Comparison of ENCODE assay signal across 23 cellular contexts in genomic region chr2:3149441-3150217, GRCh38.
"Had no signal": no experiment of that assay in that cellular context is flagged by ENCODE, and none has a peak within 500 bp of the region (broad histone marks: within the 10 kb centered on the region; RNA-seq: fewer than 3 reads in every experiment).

No MANE protein-coding gene starts in this region.

- H3K4me1 Mint-ChIP-seq: activated naive CD4-positive, alpha-beta T cell treated with anti-CD3 and anti-CD28 coated beads, Interleukin-2, amount 50 U/mL, for 24 hours; stimulated activated effector memory CD8-positive, alpha-beta T cell treated with anti-CD3 and anti-CD28 coated beads, Interleukin-12 subunit alpha, Interleukin-12 subunit beta, amount 100 ng/mL, for 72 hours; stimulated activated naive CD8-positive, alpha-beta T cell treated with anti-CD3 and anti-CD28 coated beads, Interleukin-15, amount 100 ng/mL, for 72 hours had no signal

- ATAC-seq: effector memory CD8-positive, alpha-beta T cell; gastrocnemius medialis; left colon; lower lobe of right lung; naive thymus-derived CD4-positive, alpha-beta T cell; stimulated activated effector memory CD8-positive, alpha-beta T cell treated with anti-CD3 and anti-CD28 coated beads, Interleukin-12 subunit alpha, Interleukin-12 subunit beta, amount 100 ng/mL, for 72 hours; stimulated activated naive CD8-positive, alpha-beta T cell treated with anti-CD3 and anti-CD28 coated beads, Interleukin-15, amount 100 ng/mL, for 72 hours; WTC11 had no signal

- H3K9me3 Mint-ChIP-seq: activated naive CD4-positive, alpha-beta T cell treated with anti-CD3 and anti-CD28 coated beads, Interleukin-2, amount 50 U/mL, for 24 hours; stimulated activated effector memory CD8-positive, alpha-beta T cell treated with anti-CD3 and anti-CD28 coated beads, Interleukin-12 subunit alpha, Interleukin-12 subunit beta, amount 100 ng/mL, for 72 hours had no signal

- H3K27ac Mint-ChIP-seq: activated naive CD4-positive, alpha-beta T cell treated with anti-CD3 and anti-CD28 coated beads, Interleukin-2, amount 50 U/mL, for 24 hours; effector memory CD8-positive, alpha-beta T cell; naive thymus-derived CD4-positive, alpha-beta T cell; stimulated activated effector memory CD8-positive, alpha-beta T cell treated with anti-CD3 and anti-CD28 coated beads, Interleukin-12 subunit alpha, Interleukin-12 subunit beta, amount 100 ng/mL, for 72 hours; stimulated activated naive CD8-positive, alpha-beta T cell treated with anti-CD3 and anti-CD28 coated beads, Interleukin-15, amount 100 ng/mL, for 72 hours; WTC11 had no signal

- H3K4me3 Mint-ChIP-seq: activated naive CD4-positive, alpha-beta T cell treated with anti-CD3 and anti-CD28 coated beads, Interleukin-2, amount 50 U/mL, for 24 hours; effector memory CD8-positive, alpha-beta T cell; naive thymus-derived CD4-positive, alpha-beta T cell; stimulated activated effector memory CD8-positive, alpha-beta T cell treated with anti-CD3 and anti-CD28 coated beads, Interleukin-12 subunit alpha, Interleukin-12 subunit beta, amount 100 ng/mL, for 72 hours; stimulated activated naive CD8-positive, alpha-beta T cell treated with anti-CD3 and anti-CD28 coated beads, Interleukin-15, amount 100 ng/mL, for 72 hours; WTC11 had no signal

- H3K9ac ChIP-seq: parathyroid adenoma had no signal

- H3K79me2 ChIP-seq: parathyroid adenoma had no signal

- DNase-seq: activated gamma-delta T cell treated with Interleukin-2 at 50 U/mL for 16 hours; activated T-cell treated with anti-CD3 and anti-CD28 coated beads, Interleukin-2, amount 50 U/mL, for 1 hour; central memory CD4-positive, alpha-beta T cell; dorsolateral prefrontal cortex; effector memory CD8-positive, alpha-beta T cell; gastrocnemius medialis; head of caudate nucleus; left colon; lower lobe of right lung; naive thymus-derived CD4-positive, alpha-beta T cell; small intestine; stimulated activated CD4-positive, alpha-beta T cell treated with anti-CD3 and anti-CD28 coated beads, Interleukin-2, amount 100 ng/mL, for 24 hours; stimulated activated naive CD8-positive, alpha-beta T cell treated with anti-CD3 and anti-CD28 coated beads, Interleukin-15, amount 100 ng/mL, for 72 hours; T-helper 1 cell; T-helper 9 cell; tibial artery had no signal

- H3K4me1 ChIP-seq: ascending aorta, esophagus muscularis mucosa, gastrocnemius medialis, lower lobe of right lung, parathyroid adenoma, tibial artery had no signal

- H3K4me3 ChIP-seq: ascending aorta, dorsolateral prefrontal cortex, esophagus muscularis mucosa, gastrocnemius medialis, lower lobe of right lung, tibial artery had no signal

- H3K36me3 ChIP-seq: ascending aorta, esophagus muscularis mucosa, gastrocnemius medialis, lower lobe of right lung, neutrophil, tibial artery had no signal

- H3K27me3 Mint-ChIP-seq: activated naive CD4-positive, alpha-beta T cell treated with anti-CD3 and anti-CD28 coated beads, Interleukin-2, amount 50 U/mL, for 24 hours; effector memory CD8-positive, alpha-beta T cell; naive thymus-derived CD4-positive, alpha-beta T cell; stimulated activated naive CD8-positive, alpha-beta T cell treated with anti-CD3 and anti-CD28 coated beads, Interleukin-15, amount 100 ng/mL, for 72 hours had no signal

- H2AFZ ChIP-seq: parathyroid adenoma had no signal

- H3K27me3 ChIP-seq: ascending aorta, dorsolateral prefrontal cortex, gastrocnemius medialis, neutrophil, tibial artery had no signal

- H3K36me3 Mint-ChIP-seq: stimulated activated effector memory CD8-positive, alpha-beta T cell treated with anti-CD3 and anti-CD28 coated beads, Interleukin-12 subunit alpha, Interleukin-12 subunit beta, amount 100 ng/mL, for 72 hours had no signal

- H3K9me3 ChIP-seq: ascending aorta, gastrocnemius medialis, lower lobe of right lung, neutrophil, tibial artery had no signal

- H3K27ac ChIP-seq: ascending aorta, esophagus muscularis mucosa, gastrocnemius medialis, lower lobe of right lung, neutrophil, parathyroid adenoma, tibial artery had no signal
